ENCODE assay signal across 8 cellular contexts in the genomic region with DNA sequence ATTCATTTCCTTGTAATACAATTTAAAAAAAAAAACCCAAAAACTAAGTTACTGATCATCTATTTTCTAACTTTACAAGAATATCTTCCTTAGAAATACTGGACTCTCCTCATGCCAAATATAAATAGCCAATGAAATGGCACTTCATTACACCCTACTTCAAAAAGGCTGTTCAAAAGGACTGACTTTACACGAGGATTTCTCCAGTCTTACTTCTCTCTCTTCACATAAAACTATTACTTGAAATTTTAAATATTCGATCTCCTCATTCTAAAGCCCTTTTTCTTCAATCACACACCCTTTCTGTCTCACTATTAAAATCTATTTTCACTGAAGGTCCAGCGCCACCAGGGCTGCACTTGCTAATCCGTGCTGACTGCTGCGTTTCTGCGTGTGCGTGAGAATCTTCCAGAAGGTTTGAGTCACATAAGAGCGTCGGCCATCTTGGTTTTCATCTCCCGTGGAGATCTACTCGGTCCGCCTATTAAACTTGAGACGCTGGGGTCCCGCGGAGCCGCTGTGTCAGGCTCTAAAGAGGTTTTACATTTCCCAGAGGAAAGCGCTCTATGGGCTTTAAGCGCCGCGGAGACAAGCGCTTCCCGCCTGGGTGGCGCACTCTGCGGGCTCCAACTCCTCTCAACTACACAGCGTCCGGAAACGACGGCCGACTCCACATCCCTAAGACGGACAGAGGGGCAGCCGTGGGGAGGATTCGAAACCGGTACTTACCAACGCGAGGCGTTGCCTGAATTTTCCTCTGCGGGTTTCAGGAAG. TPM values are rescaled to one million over a fixed set of nuclear protein-coding genes. Genes with fewer than 3 reads are reported as not detected.
DNase-seq lines count a peak whose midpoint lies in the region; ATAC-seq and TF ChIP-seq lines count a peak whose summit lies in the region.

No MANE protein-coding gene starts in this region.

- intact Hi-C loops in ascending aorta (cut with DNase I), result loop anchor here (10.0 kb wide), 2 partner anchors 482 to 628 kb away; a partner anchor contains a TSS
- intact Hi-C loops in aorta (cut with DNase I), result no loop called here

- peak; percentile 31 for ATAC-seq in HG02610 (IDR thresholded peaks at IDR 0.05; ENCODE audit: unreplicated experiment)
- peak; percentile 74 for ATAC-seq in aorta (ENCODE audit: low FRiP score)

- peak overlapping the region; percentile 52 to 73 for H3K4me3 ChIP-seq in ascending aorta
- peak overlapping the region; percentile 72 for H3K4me3 ChIP-seq in rectal smooth muscle tissue (ENCODE audit: low read length)
- H3K4me3 ChIP-seq in aorta (ENCODE audit: low read length in 2 of 2), result peak overlapping the region; percentile 20 to 65

- TF ChIP-seq CTCF in ascending aorta (IDR thresholded peaks at IDR 0.05), result no peak

- H3K4me1 ChIP-seq in ascending aorta, result no peaks in the 10 kb centered on the region
- H3K4me1 ChIP-seq in rectal smooth muscle tissue (ENCODE audit: control insufficient read depth, insufficient read depth, low read length), result no peaks in the 10 kb centered on the region
- no peaks in the 10 kb centered on the region for H3K4me1 ChIP-seq in aorta (ENCODE audit: control insufficient read depth in 1 of 2, insufficient read depth in 2 of 2, low read length in 2 of 2)

- peak; percentile 47 for DNase-seq in GDM1 (lab: John Stamatoyannopoulos, UW)
- peak; percentile 55 for DNase-seq in NCI-H1436 (lab: John Stamatoyannopoulos, UW)
- peak; percentile 9 for DNase-seq in T-helper 22 cell (ENCODE audit: low read depth)
- DNase-seq in ascending aorta (ENCODE audit: low spot score in 2 of 2), result peak in 1 of 2 donors; percentile 71
- DNase-seq in hepatic stellate cell (ENCODE audit: low spot score), result peak; percentile 65
- DNase-seq in aorta, result peak; percentile 66 to 83

- no peaks in the 10 kb centered on the region for H3K27me3 ChIP-seq in ascending aorta
- no peaks in the 10 kb centered on the region for H3K27me3 ChIP-seq in rectal smooth muscle tissue (ENCODE audit: control insufficient read depth, insufficient read depth, low read length)
- H3K27me3 ChIP-seq in aorta (ENCODE audit: control insufficient read depth in 1 of 2, insufficient read depth in 2 of 2, low read length in 1 of 2), result no peaks in the 10 kb centered on the region

- H3K36me3 ChIP-seq in ascending aorta (peaks cover 0 to 6% of the 10 kb centered on the region in 2 donors), rectal smooth muscle tissue (ENCODE audit: control insufficient read depth, insufficient read depth, low read length) (no peaks in the 10 kb centered on the region), aorta (ENCODE audit: control insufficient read depth in 1 of 2, insufficient read depth in 2 of 2, low read length in 1 of 2) (no peaks in the 10 kb centered on the region)

- peak overlapping the region; percentile 92 to 94 for H3K27ac ChIP-seq in ascending aorta
- peak overlapping the region; percentile 86 for H3K27ac ChIP-seq in rectal smooth muscle tissue (ENCODE audit: low read depth, low read length)
- peak overlapping the region in 1 of 2 donors; percentile 24 for H3K27ac ChIP-seq in aorta (ENCODE audit: low read depth in 1 of 2, low read length in 2 of 2)

- H3K9me3 ChIP-seq in ascending aorta, result peaks cover 0 to 43% of the 10 kb centered on the region in 2 donors
- H3K9me3 ChIP-seq in aorta (ENCODE audit: control insufficient read depth, low read length), result no peaks in the 10 kb centered on the region

- WGBS in aorta, 2 donors, result 6 to 7% methylated on average over 37 of the region's 37 CpGs

- H3K9ac ChIP-seq in rectal smooth muscle tissue (ENCODE audit: low read length), result peak overlapping the region; percentile 79

RNA-seq across cellular contexts. Expression of a gene that starts 0.6 kb away (rescaled TPM):
- total RNA-seq in ascending aorta (3.5 TPM), aorta (1 to 10 TPM; 6.3 to 6.7 TPM)
- polyA plus RNA-seq in aorta, result 1 to 10 TPM; 1.5 to 3.4 TPM
